24 cellular contexts compared by ENCODE assay signal in the genomic region with DNA sequence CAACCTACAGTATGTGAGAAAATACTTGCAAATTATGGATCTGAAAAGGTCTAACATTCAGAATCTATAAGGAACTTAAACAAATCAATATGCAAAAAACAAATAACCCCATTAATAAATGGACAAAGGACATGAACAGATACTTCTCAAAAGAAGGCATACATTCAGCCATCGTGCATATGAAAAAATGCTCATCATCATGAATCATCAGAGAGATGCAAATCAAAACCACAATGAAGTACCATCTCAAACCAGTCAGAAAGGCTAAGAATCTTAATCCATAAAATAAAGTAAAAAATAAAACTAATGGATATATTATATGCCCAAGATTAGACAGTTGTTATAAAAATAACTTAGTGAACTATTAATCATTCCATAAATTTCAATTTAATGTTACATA.
"Had no signal": no experiment of that assay in that cellular context is flagged by ENCODE, and none has a peak within 500 bp of the region (broad histone marks: within the 10 kb centered on the region; RNA-seq: fewer than 3 reads in every experiment).

No MANE protein-coding gene starts in this region.

- H3K4me1 Mint-ChIP-seq: immature natural killer cell; naive thymus-derived CD8-positive, alpha-beta T cell; nephron progenitor cell; stimulated activated effector memory CD8-positive, alpha-beta T cell treated with anti-CD3 and anti-CD28 coated beads, Interleukin-12 subunit alpha, Interleukin-12 subunit beta, amount 100 ng/mL, for 72 hours had no signal

- H3K4me1 ChIP-seq: gastroesophageal sphincter, heart left ventricle, lower lobe of right lung, prostate gland, right atrium auricular region, stomach, thyroid gland, vagina had no signal

- ATAC-seq: esophagus mucosa; gastroesophageal sphincter; heart left ventricle; left ventricle myocardium superior; lower lobe of right lung; naive thymus-derived CD8-positive, alpha-beta T cell; sciatic nerve; stimulated activated effector memory CD8-positive, alpha-beta T cell treated with anti-CD3 and anti-CD28 coated beads, Interleukin-12 subunit alpha, Interleukin-12 subunit beta, amount 100 ng/mL, for 72 hours had no signal

- H3K27ac Mint-ChIP-seq: immature natural killer cell; nephron progenitor cell; stimulated activated effector memory CD8-positive, alpha-beta T cell treated with anti-CD3 and anti-CD28 coated beads, Interleukin-12 subunit alpha, Interleukin-12 subunit beta, amount 100 ng/mL, for 72 hours had no signal

- H3K9me3 Mint-ChIP-seq: nephron progenitor cell had no signal

- DNase-seq: cortex of kidney; heart left ventricle; hippocampal formation; immature natural killer cell; left ventricle myocardium superior; lower lobe of right lung; naive thymus-derived CD8-positive, alpha-beta T cell; nephron progenitor cell; nucleus accumbens; stimulated activated CD4-positive, alpha-beta T cell treated with anti-CD3 and anti-CD28 coated beads, Interleukin-2, amount 100 ng/mL, for 24 hours; stimulated activated CD4-positive, alpha-beta T cell treated with anti-CD3 and anti-CD28 coated beads, Interleukin-4, amount 100 ng/mL, for 24 hours; stimulated activated naive CD4-positive, alpha-beta T cell treated with Interleukin-2 at 50 U/mL for 16 hours; stomach; thyroid gland; trophoblast cell had no signal

- H3K27me3 Mint-ChIP-seq: naive thymus-derived CD8-positive, alpha-beta T cell had no signal

- H3K36me3 ChIP-seq: gastroesophageal sphincter, heart left ventricle, lower lobe of right lung, prostate gland, right atrium auricular region, stomach, thyroid gland, vagina had no signal

- H3K4me3 ChIP-seq: gastroesophageal sphincter, heart left ventricle, lower lobe of right lung, prostate gland, right atrium auricular region, stomach, thyroid gland, vagina had no signal

- H3K9me3 ChIP-seq: gastroesophageal sphincter, lower lobe of right lung, prostate gland, stomach, thyroid gland, vagina had no signal

- H3K36me3 Mint-ChIP-seq: immature natural killer cell; naive thymus-derived CD8-positive, alpha-beta T cell; stimulated activated effector memory CD8-positive, alpha-beta T cell treated with anti-CD3 and anti-CD28 coated beads, Interleukin-12 subunit alpha, Interleukin-12 subunit beta, amount 100 ng/mL, for 72 hours had no signal

- H3K27me3 ChIP-seq: gastroesophageal sphincter, heart left ventricle, right atrium auricular region, stomach, thyroid gland, vagina had no signal

- H3K4me3 Mint-ChIP-seq: immature natural killer cell; naive thymus-derived CD8-positive, alpha-beta T cell; nephron progenitor cell; stimulated activated effector memory CD8-positive, alpha-beta T cell treated with anti-CD3 and anti-CD28 coated beads, Interleukin-12 subunit alpha, Interleukin-12 subunit beta, amount 100 ng/mL, for 72 hours had no signal

- H3K27ac ChIP-seq: epithelial cell of prostate, gastroesophageal sphincter, heart left ventricle, lower lobe of right lung, prostate gland, right atrium auricular region, stomach, thyroid gland, vagina had no signal

- FAIRE-seq: keratinocyte had no signal
